12 cellular contexts compared by ENCODE assay signal in the genomic region with DNA sequence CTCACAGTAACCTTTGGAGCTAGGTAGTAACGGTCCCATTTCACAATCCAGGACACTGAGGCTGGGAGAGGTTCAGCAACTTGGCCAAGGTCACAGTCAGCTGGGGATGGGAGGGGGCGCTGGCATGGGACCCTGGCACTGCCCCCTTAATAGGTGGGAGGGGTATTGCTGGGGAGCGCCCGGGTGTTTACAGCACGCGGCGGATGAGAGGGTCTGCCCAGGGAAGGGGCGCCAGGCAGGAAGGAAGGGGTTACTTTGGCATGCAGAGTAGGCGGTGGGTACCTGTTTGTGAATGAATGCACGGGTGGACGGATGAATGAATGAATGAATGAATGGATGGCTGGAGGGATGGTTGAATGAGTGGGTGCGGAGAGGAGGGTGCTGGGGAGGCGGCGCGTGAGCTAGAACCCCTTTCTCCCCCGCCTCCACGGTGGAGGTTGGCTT. TPM values are rescaled to one million over a fixed set of nuclear protein-coding genes. Genes with fewer than 3 reads are reported as not detected.
DNase-seq lines count a peak whose midpoint lies in the region; ATAC-seq and TF ChIP-seq lines count a peak whose summit lies in the region.
"Had no signal": no experiment of that assay in that cellular context is flagged by ENCODE, and none has a peak within 500 bp of the region (broad histone marks: within the 10 kb centered on the region; RNA-seq: fewer than 3 reads in every experiment).

No MANE protein-coding gene starts in this region.

- TF ChIP-seq CTCF in heart right ventricle (IDR thresholded peaks at IDR 0.05) (no peak), mesothelial cell of epicardium (IDR thresholded peaks at IDR 0.05; ENCODE audit: unreplicated experiment) (no peak), type B pancreatic cell (conservative IDR thresholded peaks at IDR 0.05) (no peak), foreskin keratinocyte (conservative IDR thresholded peaks at IDR 0.05) (no peak)

- peaks cover 5% of the 10 kb centered on the region for H3K4me1 Mint-ChIP-seq in activated naive CD8-positive, alpha-beta T cell treated with anti-CD3 and anti-CD28 coated beads, Interleukin-2, amount 10 ng/mL, durations not matched to agents 7 days and 5 days
- peaks cover 24% of the 10 kb centered on the region for H3K4me1 Mint-ChIP-seq in mesothelial cell of epicardium
- peaks cover 18% of the 10 kb centered on the region for H3K4me1 Mint-ChIP-seq in type B pancreatic cell (ENCODE audit: unreplicated experiment)

- peaks cover 6 to 23% (median 19%) of the 10 kb centered on the region in 9 donors for H3K4me1 ChIP-seq in heart right ventricle
- H3K4me1 ChIP-seq in foreskin keratinocyte: no peaks in the 10 kb centered on the region

- H3K27ac Mint-ChIP-seq in activated naive CD8-positive, alpha-beta T cell treated with anti-CD3 and anti-CD28 coated beads, Interleukin-2, amount 10 ng/mL, durations not matched to agents 7 days and 5 days: no peak overlapping the region
- H3K27ac Mint-ChIP-seq in mesothelial cell of epicardium (peak overlapping the region; percentile 34), type B pancreatic cell (peak overlapping the region; percentile 31)

- H3K36me3 ChIP-seq in heart right ventricle: no peaks in the 10 kb centered on the region

- no peaks in the 10 kb centered on the region for H3K9me3 Mint-ChIP-seq in activated naive CD8-positive, alpha-beta T cell treated with anti-CD3 and anti-CD28 coated beads, Interleukin-2, amount 10 ng/mL, durations not matched to agents 7 days and 5 days
- H3K9me3 Mint-ChIP-seq in mesothelial cell of epicardium (no peaks in the 10 kb centered on the region), type B pancreatic cell (no peaks in the 10 kb centered on the region)

- intact Hi-C loops in heart right ventricle (cut with DNase I): no loop called here
- intact Hi-C loops in Right ventricle myocardium inferior (cut with DNase I): no loop called here

- no peaks in the 10 kb centered on the region for H3K9me3 ChIP-seq in heart right ventricle

- peak overlapping the region; percentile 27 for H3K4me3 Mint-ChIP-seq in activated naive CD8-positive, alpha-beta T cell treated with anti-CD3 and anti-CD28 coated beads, Interleukin-2, amount 10 ng/mL, durations not matched to agents 7 days and 5 days
- H3K4me3 Mint-ChIP-seq in mesothelial cell of epicardium: peak overlapping the region; percentile 78
- H3K4me3 Mint-ChIP-seq in type B pancreatic cell: peak overlapping the region; percentile 84

- H3K27me3 ChIP-seq in heart right ventricle (peaks cover 0 to 47% (median 25%) of the 10 kb centered on the region in 7 donors), foreskin keratinocyte (peaks cover 85% of the 10 kb centered on the region)

- no peak for ATAC-seq in heart right ventricle
- no peak for ATAC-seq in Right ventricle myocardium inferior
- no peak for ATAC-seq in activated naive CD8-positive, alpha-beta T cell treated with anti-CD3 and anti-CD28 coated beads, Interleukin-2, amount 10 ng/mL, durations not matched to agents 7 days and 5 days (ENCODE audit: low read depth)
- ATAC-seq in HG02623 (IDR thresholded peaks at IDR 0.05; ENCODE audit: unreplicated experiment): no peak
- no peak for ATAC-seq in foreskin keratinocyte

- H3K27ac ChIP-seq in heart right ventricle (no peak overlapping the region), foreskin keratinocyte (no peak overlapping the region)

- H3K36me3 Mint-ChIP-seq in activated naive CD8-positive, alpha-beta T cell treated with anti-CD3 and anti-CD28 coated beads, Interleukin-2, amount 10 ng/mL, durations not matched to agents 7 days and 5 days: no peaks in the 10 kb centered on the region
- H3K36me3 Mint-ChIP-seq in mesothelial cell of epicardium (no peaks in the 10 kb centered on the region), type B pancreatic cell (no peaks in the 10 kb centered on the region)

- DNase-seq in heart right ventricle: no peak
- no peak for DNase-seq in Right ventricle myocardium inferior (ENCODE audit: missing footprints)
- DNase-seq in activated naive CD8-positive, alpha-beta T cell treated with anti-CD3 and anti-CD28 coated beads, Interleukin-2, amount 10 ng/mL, durations not matched to agents 7 days and 5 days: no peak
- no peak for DNase-seq in mesothelial cell of epicardium (ENCODE audit: low spot score in 2 of 2, unreplicated experiment in 2 of 2)
- DNase-seq in type B pancreatic cell (ENCODE audit: extremely low spot score, unreplicated experiment): no peak
- no peak for DNase-seq in foreskin keratinocyte
- DNase-seq in NCI-H524 (lab: John Stamatoyannopoulos, UW): no peak
- DNase-seq: activated gamma-delta T cell, cortex of kidney, Kasumi-1, NCI-H2227 treated with DMSO at 0.1 percent for 48 hours had no signal

- H3K27me3 Mint-ChIP-seq in activated naive CD8-positive, alpha-beta T cell treated with anti-CD3 and anti-CD28 coated beads, Interleukin-2, amount 10 ng/mL, durations not matched to agents 7 days and 5 days: peaks cover 34% of the 10 kb centered on the region
- H3K27me3 Mint-ChIP-seq in mesothelial cell of epicardium (ENCODE audit: low read depth) (peaks cover 48% of the 10 kb centered on the region), type B pancreatic cell (peaks cover 52% of the 10 kb centered on the region)

- 19 to 20% methylated on average over 14 to 17 of the region's 17 CpGs for WGBS in heart right ventricle, 2 donors

- H3K4me3 ChIP-seq in heart right ventricle: peak overlapping the region in 7 of 10 donors; percentile 14 to 51 (median 36)

- POLR2A ChIA-PET in activated naive CD8-positive, alpha-beta T cell treated with anti-CD3 and anti-CD28 coated beads, Interleukin-2, amount 10 ng/mL, durations not matched to agents 7 days and 5 days (lab: Charles Lee): no interaction called here

RNA-seq across cellular contexts. Expression of a gene that starts 0.6 kb away (rescaled TPM):
- under 1 TPM; 0.17 to 0.83 (median 0.39) TPM for total RNA-seq in heart right ventricle
- polyA plus RNA-seq in heart right ventricle: under 1 TPM; 0.22 to 0.44 TPM
- total RNA-seq in Right ventricle myocardium inferior: 0.57 TPM
- not detected for total RNA-seq in activated naive CD8-positive, alpha-beta T cell treated with anti-CD3 and anti-CD28 coated beads, Interleukin-2, amount 10 ng/mL, durations not matched to agents 7 days and 5 days
- 7.1 to 7.9 TPM (median 7.3 TPM) in 3 replicates for total RNA-seq in mesothelial cell of epicardium
- total RNA-seq in type B pancreatic cell (ENCODE audit: low replicate concordance): 0.26 and 3.0 TPM in 2 replicates
- not detected in 2 replicates for total RNA-seq in foreskin keratinocyte
- polyA plus RNA-seq in foreskin keratinocyte: not detected in 2 replicates

RNA-seq across cellular contexts. Expression of a gene that starts 48.9 kb away (rescaled TPM):
- total RNA-seq in heart right ventricle (10 to 100 TPM; 47.0 to 58.2 (median 49.8) TPM), Right ventricle myocardium inferior (55.6 TPM), mesothelial cell of epicardium (98.0 to 99.7 TPM (median 98.7 TPM) in 3 replicates), type B pancreatic cell (ENCODE audit: low replicate concordance) (101 and 105 TPM in 2 replicates), foreskin keratinocyte (84.2 and 95.6 TPM in 2 replicates)
- polyA plus RNA-seq in heart right ventricle (10 to 100 TPM; 34.9 to 87.0 TPM), foreskin keratinocyte (183 and 187 TPM in 2 replicates)
- 10 to 100 TPM; 86.0 to 87.0 TPM for total RNA-seq in activated naive CD8-positive, alpha-beta T cell treated with anti-CD3 and anti-CD28 coated beads, Interleukin-2, amount 10 ng/mL, durations not matched to agents 7 days and 5 days

Comparison
In these comparisons a context has a peak if more than half of its experiments do, and no peak if none do; other contexts are left out.
1. H3K4me3 Mint-ChIP-seq: peak in every context shown above with its lines; median percentile 84 in type B pancreatic cell; 78 in mesothelial cell of epicardium; 27 in activated naive CD8-positive, alpha-beta T cell treated with anti-CD3 and anti-CD28 coated beads, Interleukin-2, amount 10 ng/mL, durations not matched to agents 7 days and 5 days.